In the genomic region with DNA sequence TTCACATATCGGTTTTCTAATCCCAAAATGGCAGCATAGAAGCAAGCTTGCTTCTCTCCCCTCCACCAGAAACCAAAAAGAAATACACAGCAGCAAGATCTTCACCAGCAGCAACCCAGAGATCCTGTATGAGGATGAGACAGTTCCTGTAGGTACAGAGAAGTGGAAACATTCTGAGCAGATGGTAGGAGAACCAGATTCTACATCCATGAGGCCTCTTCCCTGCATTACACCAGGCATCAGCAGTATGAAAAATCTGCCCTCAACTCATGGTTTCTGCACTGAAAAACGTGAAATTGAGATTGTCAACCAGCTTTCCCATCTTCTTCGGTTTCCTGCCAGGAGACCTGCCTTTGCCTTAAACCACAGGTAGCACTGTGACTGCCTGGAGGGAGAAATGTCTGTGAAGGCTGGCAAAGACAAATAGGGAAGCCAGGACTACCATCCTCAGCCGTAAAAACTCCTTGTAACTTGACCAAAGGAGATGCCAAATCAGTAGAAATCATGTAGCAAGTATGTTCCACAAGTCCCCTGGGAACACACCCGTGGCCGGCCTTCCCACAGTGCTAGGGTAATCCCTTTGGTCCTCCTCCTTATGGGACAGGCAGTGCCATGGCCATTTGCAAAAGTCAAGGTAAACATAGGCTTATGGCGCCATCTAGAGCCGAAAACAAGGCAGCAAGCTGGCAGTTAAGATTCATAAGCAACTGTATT, we compare ENCODE assay signal across 8 cellular contexts. TPM values are rescaled to one million over a fixed set of nuclear protein-coding genes. Genes with fewer than 3 reads are reported as not detected.
DNase-seq lines count a peak whose midpoint lies in the region; ATAC-seq, FAIRE-seq and TF ChIP-seq lines count a peak whose summit lies in the region.

No MANE protein-coding gene starts in this region.

- intact Hi-C loops in activated CD4-positive, alpha-beta T cell treated with anti-CD3 and anti-CD28 coated beads, Interleukin-2, amount 10 ng/mL, durations not matched to agents 24 days and 14 days (cut with micrococcal nuclease), result loop anchor here (2.0 to 10.0 kb wide), 4 partner anchors 399 to 823 kb away; no protein-coding TSS in a partner anchor
- intact Hi-C loops in stomach (cut with DNase I; ENCODE audit: low total_unique reads), result no loop called here

- H3K79me2 ChIP-seq in ACC112 (ENCODE audit: control insufficient read depth, insufficient read depth, low read length, unreplicated experiment), result no peaks in the 10 kb centered on the region

- H3K36me3 Mint-ChIP-seq in activated CD4-positive, alpha-beta T cell treated with anti-CD3 and anti-CD28 coated beads, Interleukin-2, amount 10 ng/mL, durations not matched to agents 24 days and 14 days (ENCODE audit: low read depth), result no peaks in the 10 kb centered on the region

- H3K4me1 ChIP-seq in ACC112 (ENCODE audit: control insufficient read depth, insufficient read depth, low read length, unreplicated experiment), result peaks cover 15% of the 10 kb centered on the region
- H3K4me1 ChIP-seq in stomach, result peaks cover 0 to 5% (median 0%) of the 10 kb centered on the region in 4 donors

- no peak for TF ChIP-seq EP300 in stomach (IDR thresholded peaks at IDR 0.05)

- peak overlapping the region; percentile 58 for H2AFZ ChIP-seq in ACC112 (ENCODE audit: low read length, unreplicated experiment)

- H3K36me3 ChIP-seq in ACC112 (ENCODE audit: insufficient read depth, low read length), result peaks cover 3% of the 10 kb centered on the region
- H3K36me3 ChIP-seq in stomach, result no peaks in the 10 kb centered on the region

- no peaks in the 10 kb centered on the region for H3K27me3 ChIP-seq in ACC112 (ENCODE audit: insufficient read depth, low read length)
- H3K27me3 ChIP-seq in stomach, result no peaks in the 10 kb centered on the region

- DNase-seq in GM12891 (ENCODE audit: insufficient read length, low spot score) (no peak), NCI-H226 (peak; percentile 41), epithelial cell of esophagus (ENCODE audit: low read depth) (peak; percentile 86), midbrain (lab: John Stamatoyannopoulos, UW) (peak; percentile 81), stomach (peak; percentile 81)
- peak; percentile 86 for DNase-seq in activated CD4-positive, alpha-beta T cell treated with anti-CD3 and anti-CD28 coated beads, Interleukin-2, amount 10 ng/mL, durations not matched to agents 24 days and 14 days

- TF ChIP-seq CTCF in epithelial cell of esophagus (IDR thresholded peaks at IDR 0.05; ENCODE audit: insufficient read depth, low read depth, low read length, missing control alignments), result peak; percentile 84
- peak in 5 of 7 experiments; percentile 49 to 81 (median 76) for TF ChIP-seq CTCF in stomach (IDR thresholded peaks at IDR 0.05)

- peak overlapping the region; percentile 2; the same call in 1 of the 2 replicates for H3K4me3 ChIP-seq in ACC112 (ENCODE audit: low read depth, low read length)
- no peak overlapping the region for H3K4me3 ChIP-seq in epithelial cell of esophagus (ENCODE audit: low read length)
- no peak overlapping the region for H3K4me3 ChIP-seq in stomach

- 29 to 36% (median 33%) methylated on average over 8 of the region's 8 CpGs for WGBS in stomach, 5 donors

- H3K27ac Mint-ChIP-seq in activated CD4-positive, alpha-beta T cell treated with anti-CD3 and anti-CD28 coated beads, Interleukin-2, amount 10 ng/mL, durations not matched to agents 24 days and 14 days, result no peak overlapping the region

- peak; percentile 74 for ATAC-seq in HG02943 (IDR thresholded peaks at IDR 0.05; ENCODE audit: low read depth, unreplicated experiment)

- H3K27ac ChIP-seq in ACC112 (ENCODE audit: low read depth, low read length) (peak overlapping the region; percentile 85), stomach (no peak overlapping the region)

- FAIRE-seq in GM12891 (lab: Jason Lieb, UNC), result peak; percentile 66

- TF ChIP-seq POLR2A in GM12891 (IDR thresholded peaks at IDR 0.05; ENCODE audit: low read depth, low read length) (no peak), stomach (IDR thresholded peaks at IDR 0.05) (no peak)

- no peak overlapping the region for H3K4me3 Mint-ChIP-seq in activated CD4-positive, alpha-beta T cell treated with anti-CD3 and anti-CD28 coated beads, Interleukin-2, amount 10 ng/mL, durations not matched to agents 24 days and 14 days

- peaks cover 5% of the 10 kb centered on the region for H3K9me3 Mint-ChIP-seq in activated CD4-positive, alpha-beta T cell treated with anti-CD3 and anti-CD28 coated beads, Interleukin-2, amount 10 ng/mL, durations not matched to agents 24 days and 14 days

- peaks cover 0 to 11% (median 3%) of the 10 kb centered on the region in 4 donors for H3K9me3 ChIP-seq in stomach

- no peaks in the 10 kb centered on the region for H3K4me1 Mint-ChIP-seq in activated CD4-positive, alpha-beta T cell treated with anti-CD3 and anti-CD28 coated beads, Interleukin-2, amount 10 ng/mL, durations not matched to agents 24 days and 14 days

- H3K27me3 Mint-ChIP-seq in activated CD4-positive, alpha-beta T cell treated with anti-CD3 and anti-CD28 coated beads, Interleukin-2, amount 10 ng/mL, durations not matched to agents 24 days and 14 days, result peaks cover 17% of the 10 kb centered on the region

TF ChIP-seq in GM12891, 5 proteins besides CTCF, POLR2A, EP300 and RAD21:
- TF ChIP-seq POLR2AphosphoS5 (IDR thresholded peaks at IDR 0.05; ENCODE audit: low read depth, low read length) (no peak), TAF1 (IDR thresholded peaks at IDR 0.05; ENCODE audit: low read depth, low read length) (no peak), PAX5 (IDR thresholded peaks at IDR 0.05; ENCODE audit: insufficient read depth, low read length, severe bottlenecking) (no peak), POU2F2 (IDR thresholded peaks at IDR 0.05; ENCODE audit: low read depth, low read length) (no peak), SPI1 (IDR thresholded peaks at IDR 0.05; ENCODE audit: low read depth, low read length) (no peak)

RNA-seq across cellular contexts. Expression of a gene that starts 24.0 kb away (rescaled TPM):
- polyA plus RNA-seq in GM12891 (2012; ENCODE audit: low read depth, missing spikeins), result 8.0 TPM
- 9.4 and 10.0 TPM in 2 replicates for total RNA-seq in activated CD4-positive, alpha-beta T cell treated with anti-CD3 and anti-CD28 coated beads, Interleukin-2, amount 10 ng/mL, durations not matched to agents 24 days and 14 days
- total RNA-seq in stomach, result 10 to 100 TPM in 3 of 5 donors, 1 to 10 TPM in 2; 1.4 to 34.1 (median 13.4) TPM
- 1 to 10 TPM; 6.6 to 8.3 (median 7.1) TPM for polyA plus RNA-seq in stomach

RNA-seq across cellular contexts. Expression of a gene that starts 34.9 kb away (rescaled TPM):
- not detected for polyA plus RNA-seq in GM12891 (2012; ENCODE audit: low read depth, missing spikeins)
- not detected in 2 replicates for total RNA-seq in activated CD4-positive, alpha-beta T cell treated with anti-CD3 and anti-CD28 coated beads, Interleukin-2, amount 10 ng/mL, durations not matched to agents 24 days and 14 days
- 100 to 1,000 TPM in 3 of 5 donors, 1 to 10 TPM in 1, not detected in 1; 5.1 to 388 (median 191) TPM for total RNA-seq in stomach
- 100 to 1,000 TPM in 1 of 3 donors, 10 to 100 TPM in 1, 1 to 10 TPM in 1; 8.7 to 117 (median 46.4) TPM for polyA plus RNA-seq in stomach
